Comparison of ENCODE assay signal across 18 cellular contexts in the genomic region with DNA sequence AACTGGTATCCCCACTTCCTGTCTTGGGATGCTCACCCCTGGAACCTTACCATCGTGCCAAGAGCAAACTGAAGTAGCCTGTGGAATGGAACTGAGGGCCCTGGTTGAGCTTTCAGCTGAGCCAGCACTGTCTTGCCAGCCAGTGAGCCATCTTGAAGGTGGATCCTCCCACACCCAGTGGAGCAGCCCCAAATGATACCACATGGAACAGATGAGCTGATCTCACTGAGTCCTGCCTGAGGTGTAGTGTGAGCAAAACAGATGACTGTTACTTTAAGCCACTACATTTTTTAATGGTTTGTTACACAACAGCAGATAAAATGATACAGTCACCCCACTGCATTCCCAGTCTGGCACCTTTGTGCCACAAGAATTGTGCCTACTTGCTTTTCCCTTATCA. TPM values are rescaled to one million over a fixed set of nuclear protein-coding genes. Genes with fewer than 3 reads are reported as not detected.
DNase-seq lines count a peak whose midpoint lies in the region; ATAC-seq and TF ChIP-seq lines count a peak whose summit lies in the region.
"Had no signal": no experiment of that assay in that cellular context is flagged by ENCODE, and none has a peak within 500 bp of the region (broad histone marks: within the 10 kb centered on the region; RNA-seq: fewer than 3 reads in every experiment).

No MANE protein-coding gene starts in this region.

- H3K36me3 Mint-ChIP-seq in T-helper 1 cell treated with Interleukin-12 subunit alpha and Interleukin-12 subunit beta and Interleukin-4 antibody, amounts not matched to agents 30 μg/mL and 1 μg/mL, for 36 hours (ENCODE audit: low read depth) = peaks cover 56% of the 10 kb centered on the region
- peaks cover 40% of the 10 kb centered on the region for H3K36me3 Mint-ChIP-seq in brain

- no peak for ATAC-seq in GM21737 (IDR thresholded peaks at IDR 0.05; ENCODE audit: unreplicated experiment)
- ATAC-seq: sciatic nerve had no signal

- peaks cover 73% of the 10 kb centered on the region for H3K4me1 Mint-ChIP-seq in T-helper 1 cell treated with Interleukin-12 subunit alpha and Interleukin-12 subunit beta and Interleukin-4 antibody, amounts not matched to agents 30 μg/mL and 1 μg/mL, for 36 hours (ENCODE audit: low read depth)
- H3K4me1 Mint-ChIP-seq in brain = peaks cover 53% of the 10 kb centered on the region

- no peaks in the 10 kb centered on the region for H3K27me3 Mint-ChIP-seq in T-helper 1 cell treated with Interleukin-12 subunit alpha and Interleukin-12 subunit beta and Interleukin-4 antibody, amounts not matched to agents 30 μg/mL and 1 μg/mL, for 36 hours (ENCODE audit: low read depth)
- H3K27me3 Mint-ChIP-seq in brain = peaks cover 6% of the 10 kb centered on the region

- H3K4me3 Mint-ChIP-seq in T-helper 1 cell treated with Interleukin-12 subunit alpha and Interleukin-12 subunit beta and Interleukin-4 antibody, amounts not matched to agents 30 μg/mL and 1 μg/mL, for 36 hours = no peak overlapping the region
- peak overlapping the region in 4 of 5 experiments; percentile 56 to 98 (median 66) for H3K4me3 Mint-ChIP-seq in brain

- DNase-seq in stimulated activated CD4-positive, alpha-beta T cell treated with anti-CD3 and anti-CD28 coated beads, Interleukin-4, amount 100 ng/mL, for 48 hours (ENCODE audit: low read depth in 2 of 2) = peak; percentile 6 to 16
- DNase-seq in stimulated activated CD4-positive, alpha-beta T cell treated with anti-CD3 and anti-CD28 coated beads, Interleukin-2, amount 100 ng/mL, for 48 hours = no peak
- DNase-seq in OCI-M1 (lab: John Stamatoyannopoulos, UW) = no peak
- DNase-seq in NCI-H146 treated with DMSO at 0.1 percent for 48 hours (lab: John Stamatoyannopoulos, UW; ENCODE audit: unreplicated experiment) = no peak
- DNase-seq: aorta; BE2C; cerebellar nuclear complex; DMS153; effector memory CD4-positive, alpha-beta T cell; head of caudate nucleus; NCI-H526 treated with DMSO at 0.1 percent for 48 hours; ovary; T1000 had no signal

- no peak for TF ChIP-seq CTCF in brain (conservative IDR thresholded peaks at IDR 0.05)

- H3K9me3 Mint-ChIP-seq in T-helper 1 cell treated with Interleukin-12 subunit alpha and Interleukin-12 subunit beta and Interleukin-4 antibody, amounts not matched to agents 30 μg/mL and 1 μg/mL, for 36 hours = no peaks in the 10 kb centered on the region
- H3K9me3 Mint-ChIP-seq in brain = no peaks in the 10 kb centered on the region

- peak overlapping the region; percentile 54 for H3K27ac Mint-ChIP-seq in T-helper 1 cell treated with Interleukin-12 subunit alpha and Interleukin-12 subunit beta and Interleukin-4 antibody, amounts not matched to agents 30 μg/mL and 1 μg/mL, for 36 hours
- H3K27ac Mint-ChIP-seq in brain = peak overlapping the region in 2 of 5 experiments; percentile 22 to 30

RNA-seq across cellular contexts. Expression of gene PCYOX1L, which starts 2.2 kb away (rescaled TPM):
- polyA plus RNA-seq in brain (ENCODE audit: insufficient read depth, low read depth, low replicate concordance) = 11.6 TPM

RNA-seq across cellular contexts. Expression of gene GRPEL2, which starts 10.4 kb away (rescaled TPM):
- polyA plus RNA-seq in brain (ENCODE audit: insufficient read depth, low read depth, low replicate concordance) = 4.3 TPM

RNA-seq across cellular contexts. Expression of gene IL17B, which starts 23.4 kb away (rescaled TPM):
- not detected for polyA plus RNA-seq in brain (ENCODE audit: insufficient read depth, low read depth, low replicate concordance)
- polyA plus RNA-seq: liver had no signal

Comparison
In these comparisons a context has a peak if more than half of its experiments do, and no peak if none do; other contexts are left out.
1. DNase-seq: peak in stimulated activated CD4-positive, alpha-beta T cell treated with anti-CD3 and anti-CD28 coated beads, Interleukin-4, amount 100 ng/mL, for 48 hours (2 of 2); none in stimulated activated CD4-positive, alpha-beta T cell treated with anti-CD3 and anti-CD28 coated beads, Interleukin-2, amount 100 ng/mL, for 48 hours (0 of 2), OCI-M1 (single experiment) and NCI-H146 treated with DMSO at 0.1 percent for 48 hours (single experiment).